In the genomic region with DNA sequence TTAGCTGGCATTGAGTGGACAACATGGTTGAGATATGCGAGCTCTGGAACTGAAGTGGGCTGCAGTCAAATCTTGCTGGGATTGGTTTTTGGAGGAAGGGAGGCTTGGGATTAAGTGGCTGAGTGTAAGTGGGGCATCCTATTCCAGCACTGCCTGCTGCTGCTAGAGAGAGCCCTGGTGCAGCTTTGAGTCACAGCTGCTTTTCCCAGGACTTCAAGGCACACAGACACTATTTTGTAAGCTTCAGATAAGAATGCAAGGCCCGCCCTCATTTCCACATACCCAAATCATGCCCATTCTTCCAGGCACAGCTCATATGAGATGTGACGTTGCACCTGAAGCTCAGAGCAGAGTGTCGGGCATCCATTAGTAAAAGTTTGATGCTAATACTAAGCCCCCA, we compare ENCODE assay signal across 26 cellular contexts. TPM values are rescaled to one million over a fixed set of nuclear protein-coding genes. Genes with fewer than 3 reads are reported as not detected.
DNase-seq lines count a peak whose midpoint lies in the region; ATAC-seq and TF ChIP-seq lines count a peak whose summit lies in the region.
"Had no signal": no experiment of that assay in that cellular context is flagged by ENCODE, and none has a peak within 500 bp of the region (broad histone marks: within the 10 kb centered on the region; RNA-seq: fewer than 3 reads in every experiment).

No MANE protein-coding gene starts in this region.

- H3K36me3 ChIP-seq in breast epithelium (no peaks in the 10 kb centered on the region), mammary epithelial cell (ENCODE audit: insufficient read depth, low read length) (no peaks in the 10 kb centered on the region), hepatocyte (replicated peaks; ENCODE audit: insufficient read depth, low read depth) (no peaks in the 10 kb centered on the region), smooth muscle cell (ENCODE audit: low read depth) (no peaks in the 10 kb centered on the region), SJCRH30 (no peaks in the 10 kb centered on the region)
- H3K36me3 ChIP-seq: Peyer's patch had no signal

- no peak for TF ChIP-seq CTCF in MCF 10A (IDR thresholded peaks at IDR 0.05; ENCODE audit: unreplicated experiment)
- no peak for TF ChIP-seq CTCF in breast epithelium (IDR thresholded peaks at IDR 0.05)
- TF ChIP-seq CTCF in mammary epithelial cell (conservative IDR thresholded peaks at IDR 0.05 in 1 of 2, IDR thresholded peaks at IDR 0.05 in 1 of 2; ENCODE audit: extremely low read depth in 1 of 2, insufficient read depth in 1 of 2, low read depth in 1 of 2, low read length in 2 of 2), result no peak
- no peak for TF ChIP-seq CTCF in hepatocyte (IDR thresholded peaks at IDR 0.05; ENCODE audit: poor library complexity)
- no peak for TF ChIP-seq CTCF in smooth muscle cell (IDR thresholded peaks at IDR 0.05; ENCODE audit: borderline replicate concordance, insufficient read depth, poor library complexity, severe bottlenecking)

- H3K27me3 Mint-ChIP-seq in MCF 10A (ENCODE audit: insufficient read depth, unreplicated experiment), result no peaks in the 10 kb centered on the region
- peaks cover 39% of the 10 kb centered on the region for H3K27me3 Mint-ChIP-seq in activated naive CD8-positive, alpha-beta T cell treated with anti-CD3 and anti-CD28 coated beads for 36 hours

- WGBS in mammary epithelial cell (ENCODE audit: low coverage, missing lambda C conversion rate), result 83% methylated on average over 4 of the region's 4 CpGs
- WGBS in hepatocyte (ENCODE audit: low lambda C conversion rate, missing lambda C conversion rate), result 82% methylated on average over 4 of the region's 4 CpGs
- 33% methylated on average over 4 of the region's 4 CpGs for WGBS in smooth muscle cell (ENCODE audit: low lambda C conversion rate)

- ATAC-seq in HG02938 (IDR thresholded peaks at IDR 0.05; ENCODE audit: unreplicated experiment), result no peak
- ATAC-seq: CD8-positive, alpha-beta T cell; GM23338; Right ventricle myocardium inferior had no signal

- H2AFZ ChIP-seq in mammary epithelial cell (ENCODE audit: low read depth, low read length) (no peak overlapping the region), hepatocyte (no peak overlapping the region), smooth muscle cell (ENCODE audit: low read depth) (no peak overlapping the region)
- H2AFZ ChIP-seq: GM23338 had no signal

- H3K27ac ChIP-seq in breast epithelium (no peak overlapping the region), mammary epithelial cell (ENCODE audit: insufficient read depth, low read depth, low read length) (no peak overlapping the region), hepatocyte (peak overlapping the region; percentile 72), smooth muscle cell (ENCODE audit: low read depth) (no peak overlapping the region), SJCRH30 (no peak overlapping the region)
- H3K27ac ChIP-seq: 22Rv1, HL-60, Peyer's patch had no signal

- no peaks in the 10 kb centered on the region for H3K27me3 ChIP-seq in breast epithelium
- no peaks in the 10 kb centered on the region for H3K27me3 ChIP-seq in mammary epithelial cell (ENCODE audit: insufficient read depth, low read length)
- no peaks in the 10 kb centered on the region for H3K27me3 ChIP-seq in hepatocyte
- no peaks in the 10 kb centered on the region for H3K27me3 ChIP-seq in smooth muscle cell (ENCODE audit: low read depth)
- no peaks in the 10 kb centered on the region for H3K27me3 ChIP-seq in SJCRH30
- H3K27me3 ChIP-seq: Peyer's patch had no signal

- H3K4me3 Mint-ChIP-seq in MCF 10A (ENCODE audit: unreplicated experiment), result no peak overlapping the region
- no peak overlapping the region for H3K4me3 Mint-ChIP-seq in activated naive CD8-positive, alpha-beta T cell treated with anti-CD3 and anti-CD28 coated beads for 36 hours
- H3K4me3 Mint-ChIP-seq: CD8-positive, alpha-beta T cell; GM23338 had no signal

- H3F3A ChIP-seq in smooth muscle cell (ENCODE audit: low read depth), result peaks cover 2% of the 10 kb centered on the region

- POLR2A ChIA-PET in MCF 10A (lab: Yijun Ruan, JAX), result interaction anchor here (0.7 to 1.6 kb wide), 6 partner anchors 8 to 238 kb away, joined by 3 to 8 read pairs (median 4); no protein-coding TSS in a partner anchor

- H3K9me3 ChIP-seq in breast epithelium, result no peaks in the 10 kb centered on the region
- no peaks in the 10 kb centered on the region for H3K9me3 ChIP-seq in mammary epithelial cell (replicated peaks; ENCODE audit: insufficient read depth, low read length)
- no peaks in the 10 kb centered on the region for H3K9me3 ChIP-seq in hepatocyte (ENCODE audit: low read depth)
- H3K9me3 ChIP-seq in smooth muscle cell (replicated peaks; ENCODE audit: low read depth), result no peaks in the 10 kb centered on the region
- H3K9me3 ChIP-seq in SJCRH30 (replicated peaks), result no peaks in the 10 kb centered on the region
- H3K9me3 ChIP-seq: Peyer's patch had no signal

- H3K4me3 ChIP-seq in breast epithelium (no peak overlapping the region), mammary epithelial cell (replicated peaks in 1 of 3; ENCODE audit: insufficient read depth in 1 of 3, low read depth in 2 of 3, low read length in 3 of 3) (no peak overlapping the region), hepatocyte (no peak overlapping the region), smooth muscle cell (no peak overlapping the region), SJCRH30 (no peak overlapping the region)
- H3K4me3 ChIP-seq: GM23338, Peyer's patch had no signal

- H3K36me3 Mint-ChIP-seq in MCF 10A (ENCODE audit: insufficient read depth, unreplicated experiment), result no peaks in the 10 kb centered on the region
- H3K36me3 Mint-ChIP-seq in activated naive CD8-positive, alpha-beta T cell treated with anti-CD3 and anti-CD28 coated beads for 36 hours, result no peaks in the 10 kb centered on the region
- H3K36me3 Mint-ChIP-seq: CD8-positive, alpha-beta T cell had no signal

- dilution Hi-C loops in mammary epithelial cell (cut with HindIII; ENCODE audit: low sequenced_read_pairs), result no loop called here

- H3K4me1 ChIP-seq in breast epithelium, result peaks cover 0 to 9% of the 10 kb centered on the region in 2 donors
- H3K4me1 ChIP-seq in mammary epithelial cell (ENCODE audit: insufficient read depth, low read length), result peaks cover 59% of the 10 kb centered on the region
- peaks cover 13% of the 10 kb centered on the region for H3K4me1 ChIP-seq in hepatocyte (ENCODE audit: insufficient read depth)
- peaks cover 5% of the 10 kb centered on the region for H3K4me1 ChIP-seq in smooth muscle cell (ENCODE audit: low read depth)
- 0 out of 2 replicates have a peak, but pooled peaks cover 6% of the 10 kb centered on the region for H3K4me1 ChIP-seq in SJCRH30

- intact Hi-C loops in MCF 10A (cut with micrococcal nuclease) (loop anchor here (5.0 kb wide), 1 partner anchor 162 kb away; no protein-coding TSS in a partner anchor), breast epithelium (cut with DNase I; ENCODE audit: low total_unique reads) (no loop called here), mammary epithelial cell (cut with micrococcal nuclease) (no loop called here)

- H3K27ac Mint-ChIP-seq in MCF 10A (ENCODE audit: low read depth, unreplicated experiment), result no peak overlapping the region
- no peak overlapping the region for H3K27ac Mint-ChIP-seq in activated naive CD8-positive, alpha-beta T cell treated with anti-CD3 and anti-CD28 coated beads for 36 hours
- H3K27ac Mint-ChIP-seq: CD8-positive, alpha-beta T cell; GM23338 had no signal

- peaks cover 52% of the 10 kb centered on the region for H3K4me1 Mint-ChIP-seq in MCF 10A (ENCODE audit: insufficient read depth, unreplicated experiment)
- H3K4me1 Mint-ChIP-seq in activated naive CD8-positive, alpha-beta T cell treated with anti-CD3 and anti-CD28 coated beads for 36 hours, result no peaks in the 10 kb centered on the region

- DNase-seq in MCF 10A (ENCODE audit: unreplicated experiment) (peak; percentile 67), breast epithelium (ENCODE audit: low spot score in 2 of 2) (no peak), mammary epithelial cell (peak; percentile 49), hepatocyte (ENCODE audit: low spot score) (no peak), smooth muscle cell (lab: John Stamatoyannopoulos, UW; ENCODE audit: unreplicated experiment) (no peak), SJCRH30 (no peak)
- DNase-seq in activated naive CD8-positive, alpha-beta T cell treated with anti-CD3 and anti-CD28 coated beads for 36 hours, result no peak
- DNase-seq: AML-193; C1 segment of cervical spinal cord; CD8-positive, alpha-beta T cell; HCEC 1CT; KBM-7; NCI-H1105; NCI-H2081; NCI-H2171; NCI-H524 treated with DMSO at 0.1 percent for 48 hours; NCI-H82; Peyer's patch had no signal

- no peak overlapping the region for H3K9ac ChIP-seq in mammary epithelial cell (ENCODE audit: insufficient read depth, low read length)
- no peak overlapping the region for H3K9ac ChIP-seq in smooth muscle cell (ENCODE audit: low read depth)

- H3K4me2 ChIP-seq in mammary epithelial cell (ENCODE audit: insufficient read depth, low read depth, low read length), result no peak overlapping the region
- H3K4me2 ChIP-seq in hepatocyte, result no peak overlapping the region
- peak overlapping the region; percentile 6 for H3K4me2 ChIP-seq in smooth muscle cell
- H3K4me2 ChIP-seq: GM23338 had no signal

- H3K9me3 Mint-ChIP-seq in MCF 10A (ENCODE audit: unreplicated experiment), result no peaks in the 10 kb centered on the region
- no peaks in the 10 kb centered on the region for H3K9me3 Mint-ChIP-seq in activated naive CD8-positive, alpha-beta T cell treated with anti-CD3 and anti-CD28 coated beads for 36 hours
- H3K9me3 Mint-ChIP-seq: CD8-positive, alpha-beta T cell; GM23338 had no signal

- H3K79me2 ChIP-seq in mammary epithelial cell (ENCODE audit: insufficient read depth, low read length) (no peaks in the 10 kb centered on the region), hepatocyte (no peaks in the 10 kb centered on the region), smooth muscle cell (ENCODE audit: low read depth) (no peaks in the 10 kb centered on the region)

- CTCF ChIA-PET in MCF 10A (lab: Yijun Ruan, JAX), result interaction anchor here (0.6 to 1.6 kb wide), 8 partner anchors 9 to 1584 kb away, joined by 3 to 8 read pairs (median 3); partner anchors contain the start of gene MAF
- CTCF ChIA-PET in mammary epithelial cell (lab: Charles Lee; ENCODE audit: low non-redundant PET), result no interaction called here

- in situ Hi-C loops in mammary epithelial cell (cut with MboI; ENCODE audit: low sequenced_read_pairs in 2 of 2), result loop anchor here in 1 of 2 donors (25.0 kb wide), 2 partner anchors 152 to 1498 kb away; no protein-coding TSS in a partner anchor

- no peak for TF ChIP-seq POLR2A in breast epithelium (IDR thresholded peaks at IDR 0.05)

- H3K9me2 ChIP-seq in hepatocyte (replicated peaks; ENCODE audit: insufficient read depth), result no peaks in the 10 kb centered on the region

- no peaks in the 10 kb centered on the region for H4K20me1 ChIP-seq in mammary epithelial cell (ENCODE audit: insufficient read depth, low read length)
- H4K20me1 ChIP-seq in hepatocyte (ENCODE audit: insufficient read depth, poor library complexity, severe bottlenecking), result no peaks in the 10 kb centered on the region
- H4K20me1 ChIP-seq in smooth muscle cell (ENCODE audit: low read depth), result no peaks in the 10 kb centered on the region

- BruUV-seq in MCF 10A (replicated peaks; lab: Mats Ljungman, UMichigan) (no TSS peak), mammary epithelial cell (replicated peaks; lab: Mats Ljungman, UMichigan) (no TSS peak)

RNA-seq across cellular contexts. Expression of gene MAF, which starts 10.2 kb away (rescaled TPM):
- 0.47 and 0.96 TPM in 2 replicates for total RNA-seq in MCF 10A (2022)
- 10 to 100 TPM; 21.8 to 66.6 (median 37.0) TPM for total RNA-seq in breast epithelium
- 10 to 100 TPM; 10.3 to 27.0 TPM for total RNA-seq in mammary epithelial cell
- 3.2 TPM for polyA plus RNA-seq in mammary epithelial cell
- polyA minus RNA-seq in mammary epithelial cell, result 3.1 TPM
- 84.2 and 85.0 TPM in 2 replicates for total RNA-seq in hepatocyte
- polyA plus RNA-seq in hepatocyte, result 30.5 and 31.6 TPM in 2 replicates
- 40.6 and 54.9 TPM in 2 replicates for total RNA-seq in smooth muscle cell
- 19.1 and 22.2 TPM in 2 replicates for polyA plus RNA-seq in smooth muscle cell
- total RNA-seq in SJCRH30 (2014; rRNA removed; shearing (Covaris generic)), result 3.0 and 3.2 TPM in 2 replicates
- total RNA-seq in activated naive CD8-positive, alpha-beta T cell treated with anti-CD3 and anti-CD28 coated beads for 36 hours, result under 1 TPM; 0.36 to 0.54 TPM
- total RNA-seq: G401, HT-29, OCI-LY7 had no signal

Comparison
In these comparisons a context has a peak if more than half of its experiments do, and no peak if none do; other contexts are left out.
1. DNase-seq: peak in MCF 10A (single experiment) and mammary epithelial cell (single experiment); none in breast epithelium (0 of 2), hepatocyte (single experiment), smooth muscle cell (single experiment), SJCRH30 (0 of 2) and activated naive CD8-positive, alpha-beta T cell treated with anti-CD3 and anti-CD28 coated beads for 36 hours (single experiment).